8 cellular contexts compared by ENCODE assay signal in the genomic region with DNA sequence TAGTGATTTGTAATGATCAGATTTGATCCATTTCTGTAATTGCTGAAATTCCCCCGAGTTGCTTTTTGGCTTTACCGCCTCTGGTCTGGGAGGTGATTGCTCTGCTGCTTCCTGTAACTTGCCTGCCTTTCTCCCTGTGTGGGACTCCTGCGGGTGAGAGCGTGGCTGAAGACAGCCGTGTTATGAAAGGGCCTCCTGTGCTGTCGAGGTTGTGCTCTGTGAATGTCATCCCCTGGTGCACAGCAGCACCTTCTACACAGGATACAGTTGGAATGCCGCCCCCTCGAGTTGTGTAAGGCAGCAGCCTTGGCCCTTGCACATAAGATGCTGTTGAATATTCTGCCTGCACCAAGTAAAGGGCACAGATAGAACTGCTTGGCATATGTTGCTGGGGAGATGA. TPM values are rescaled to one million over a fixed set of nuclear protein-coding genes. Genes with fewer than 3 reads are reported as not detected.
A peak's percentile ranks its signal among the peaks of the same experiment; 100 is the strongest.
DNase-seq lines count a peak whose midpoint lies in the region; ATAC-seq and TF ChIP-seq lines count a peak whose summit lies in the region.

No MANE protein-coding gene starts in this region.

- no peaks in the 10 kb centered on the region for H3K9me2 ChIP-seq in Loucy (replicated peaks; ENCODE audit: low read depth, low read length)

- intact Hi-C loops in activated T-helper 2 cell treated with anti-CD3 and anti-CD28 coated beads, Interferon-gamma antibody, Interleukin-2, Interleukin-4, amounts not matched to agents 10 μg/mL and 5 μg/mL and 100 μg/mL, durations not matched to agents 14 hours and 24 hours and 36 hours (cut with micrococcal nuclease), result loop anchor here (5.0 to 10.0 kb wide), 2 partner anchors 47 to 609 kb away; a partner anchor contains a TSS
- intact Hi-C loops in left colon (cut with DNase I, micrococcal nuclease), result no loop called here

- peaks cover 68 to 87% (median 78%) of the 10 kb centered on the region in 10 experiments for H3K4me1 ChIP-seq in BLaER1 treated with 17β-estradiol and CSF1 and Interleukin-3, amounts not matched to agents 10 nM and 100 nM
- peaks cover 46% of the 10 kb centered on the region for H3K4me1 ChIP-seq in Loucy (ENCODE audit: insufficient read depth, low read length, poor library complexity, severe bottlenecking)

- no peaks in the 10 kb centered on the region for H3K9me3 Mint-ChIP-seq in activated T-helper 2 cell treated with anti-CD3 and anti-CD28 coated beads, Interferon-gamma antibody, Interleukin-2, Interleukin-4, amounts not matched to agents 10 μg/mL and 5 μg/mL and 100 μg/mL, durations not matched to agents 14 hours and 24 hours and 36 hours

- H3K27me3 Mint-ChIP-seq in activated T-helper 2 cell treated with anti-CD3 and anti-CD28 coated beads, Interferon-gamma antibody, Interleukin-2, Interleukin-4, amounts not matched to agents 10 μg/mL and 5 μg/mL and 100 μg/mL, durations not matched to agents 14 hours and 24 hours and 36 hours (ENCODE audit: low read depth), result no peaks in the 10 kb centered on the region

- no peaks in the 10 kb centered on the region for H3K9me3 ChIP-seq in BLaER1 treated with 17β-estradiol and CSF1 and Interleukin-3, amounts not matched to agents 10 nM and 100 nM (replicated peaks in 1 of 11)
- no peaks in the 10 kb centered on the region for H3K9me3 ChIP-seq in Loucy (ENCODE audit: insufficient read depth, low read depth, low read length)

- peak overlapping the region; percentile 19 to 89 (median 42); a peak in 18 of 22 replicates for H3K4me2 ChIP-seq in BLaER1 treated with 17β-estradiol and CSF1 and Interleukin-3, amounts not matched to agents 10 nM and 100 nM
- H3K4me2 ChIP-seq in Loucy (ENCODE audit: low read depth, low read length, poor library complexity, severe bottlenecking), result peak overlapping the region; percentile 53

- H3K27ac ChIP-seq in BLaER1 treated with 17β-estradiol and CSF1 and Interleukin-3, amounts not matched to agents 10 nM and 100 nM, result peak overlapping the region in 3 of 11 experiments; percentile 47 to 58 (median 51); a peak in 4 of 22 replicates

- no peak overlapping the region; a peak in 1 of 22 replicates for H3K9ac ChIP-seq in BLaER1 treated with 17β-estradiol and CSF1 and Interleukin-3, amounts not matched to agents 10 nM and 100 nM
- H3K9ac ChIP-seq in Loucy (ENCODE audit: low read depth, low read length, poor library complexity, severe bottlenecking), result no peak overlapping the region

- H3K27ac Mint-ChIP-seq in activated T-helper 2 cell treated with anti-CD3 and anti-CD28 coated beads, Interferon-gamma antibody, Interleukin-2, Interleukin-4, amounts not matched to agents 10 μg/mL and 5 μg/mL and 100 μg/mL, durations not matched to agents 14 hours and 24 hours and 36 hours, result peak overlapping the region; percentile 50

- no peak overlapping the region for H2AFZ ChIP-seq in Loucy (ENCODE audit: low read length)

- peaks cover 66% of the 10 kb centered on the region for H3K79me2 ChIP-seq in Loucy (ENCODE audit: insufficient read depth, low read length)

- peaks cover 53 to 96% (median 80%) of the 10 kb centered on the region in 11 experiments; a peak in 21 of 22 replicates for H4K20me1 ChIP-seq in BLaER1 treated with 17β-estradiol and CSF1 and Interleukin-3, amounts not matched to agents 10 nM and 100 nM
- peaks cover 62% of the 10 kb centered on the region for H4K20me1 ChIP-seq in Loucy (ENCODE audit: insufficient read depth, low read length, poor library complexity, severe bottlenecking)

- peak overlapping the region; percentile 35 for H3K4me3 Mint-ChIP-seq in activated T-helper 2 cell treated with anti-CD3 and anti-CD28 coated beads, Interferon-gamma antibody, Interleukin-2, Interleukin-4, amounts not matched to agents 10 μg/mL and 5 μg/mL and 100 μg/mL, durations not matched to agents 14 hours and 24 hours and 36 hours (ENCODE audit: low read depth)

- peaks cover 66 to 93% (median 80%) of the 10 kb centered on the region in 11 experiments for H3K36me3 ChIP-seq in BLaER1 treated with 17β-estradiol and CSF1 and Interleukin-3, amounts not matched to agents 10 nM and 100 nM
- peaks cover 37% of the 10 kb centered on the region for H3K36me3 ChIP-seq in Loucy (ENCODE audit: insufficient read depth, low read length)

- H3F3A ChIP-seq in Loucy (ENCODE audit: low read depth), result no peaks in the 10 kb centered on the region; the same call in 1 of the 2 replicates

- H3K27me3 ChIP-seq in BLaER1 treated with 17β-estradiol and CSF1 and Interleukin-3, amounts not matched to agents 10 nM and 100 nM, result no peaks in the 10 kb centered on the region
- no peaks in the 10 kb centered on the region for H3K27me3 ChIP-seq in Loucy (ENCODE audit: insufficient read depth, low read length, poor library complexity, severe bottlenecking)

- TF ChIP-seq CTCF in Loucy (conservative IDR thresholded peaks at IDR 0.05; ENCODE audit: low read length), result 0 out of 2 replicates have a peak, but pooled peaks have one; percentile 8

- ATAC-seq in left colon (peak; percentile 11), HG03025 (IDR thresholded peaks at IDR 0.05; ENCODE audit: low FRiP score, unreplicated experiment) (no peak)

- no peak overlapping the region for H3K4me3 ChIP-seq in BLaER1 treated with 17β-estradiol and CSF1 and Interleukin-3, amounts not matched to agents 10 nM and 100 nM
- H3K4me3 ChIP-seq in Loucy (ENCODE audit: low read length, poor library complexity, severe bottlenecking), result peak overlapping the region; percentile 16

- peaks cover 92% of the 10 kb centered on the region for H3K36me3 Mint-ChIP-seq in activated T-helper 2 cell treated with anti-CD3 and anti-CD28 coated beads, Interferon-gamma antibody, Interleukin-2, Interleukin-4, amounts not matched to agents 10 μg/mL and 5 μg/mL and 100 μg/mL, durations not matched to agents 14 hours and 24 hours and 36 hours (ENCODE audit: low read depth)

- DNase-seq in activated T-helper 2 cell treated with anti-CD3 and anti-CD28 coated beads, Interferon-gamma antibody, Interleukin-2, Interleukin-4, amounts not matched to agents 10 μg/mL and 5 μg/mL and 100 μg/mL, durations not matched to agents 14 hours and 24 hours and 36 hours (ENCODE audit: low spot score), result no peak
- DNase-seq in left colon (no peak), foreskin melanocyte (no peak), NCI-H345 treated with DMSO at 0.1 percent for 48 hours (lab: John Stamatoyannopoulos, UW; ENCODE audit: unreplicated experiment) (no peak)
- no peak for DNase-seq in activated CD4-positive, CD25-positive, alpha-beta regulatory T cell treated with anti-CD3 and anti-CD28 coated beads, Interleukin-2, amount 50 U/mL, for 72 hours

- H3K4me1 Mint-ChIP-seq in activated T-helper 2 cell treated with anti-CD3 and anti-CD28 coated beads, Interferon-gamma antibody, Interleukin-2, Interleukin-4, amounts not matched to agents 10 μg/mL and 5 μg/mL and 100 μg/mL, durations not matched to agents 14 hours and 24 hours and 36 hours (ENCODE audit: low read depth), result peaks cover 55% of the 10 kb centered on the region

RNA-seq across cellular contexts. Expression of a gene that starts 5.9 kb away (rescaled TPM):
- 284 and 286 TPM in 2 replicates for total RNA-seq in activated T-helper 2 cell treated with anti-CD3 and anti-CD28 coated beads, Interferon-gamma antibody, Interleukin-2, Interleukin-4, amounts not matched to agents 10 μg/mL and 5 μg/mL and 100 μg/mL, durations not matched to agents 14 hours and 24 hours and 36 hours
- 100 to 1,000 TPM; 274 to 339 TPM for total RNA-seq in left colon
